ENCODE assay signal across 2 cellular contexts in the genomic region with DNA sequence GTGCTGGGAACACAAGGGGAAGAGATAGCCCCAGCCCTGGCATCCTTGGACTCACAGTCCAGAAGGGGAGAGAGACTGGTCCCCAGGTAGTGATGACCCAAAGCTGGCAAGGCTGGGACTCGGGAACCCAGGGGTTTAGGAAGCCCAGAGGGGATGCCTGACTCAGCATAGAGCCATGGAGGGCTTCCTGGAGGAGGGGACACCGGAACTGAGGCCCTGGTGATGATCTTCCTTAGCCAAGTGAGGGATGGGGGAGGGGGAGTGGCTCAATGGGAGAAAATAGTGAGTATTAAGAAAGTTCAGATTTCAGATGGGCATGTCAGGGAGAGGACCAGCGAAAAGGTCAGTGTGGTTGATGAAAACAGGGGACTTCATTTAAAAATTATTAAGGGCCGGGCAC.
TF ChIP-seq lines count a peak whose summit lies in the region.

No MANE protein-coding gene starts in this region.

TF ChIP-seq in GM23338, 12 proteins besides CTCF, POLR2A, EP300 and RAD21 (continues in another document):
- TF ChIP-seq JUNB (IDR thresholded peaks at IDR 0.05; ENCODE audit: unreplicated experiment) (no peak), POLR2AphosphoS5 (IDR thresholded peaks at IDR 0.05; ENCODE audit: low read depth) (no peak), CREB1 (CRISPR knock-in tag; IDR thresholded peaks at IDR 0.05; ENCODE audit: low read depth) (no peak), ZNF331 (CRISPR knock-in tag; IDR thresholded peaks at IDR 0.05; ENCODE audit: low read depth) (no peak), EZH2 (IDR thresholded peaks at IDR 0.05; ENCODE audit: low read depth, unreplicated experiment) (no peak), STAT1 (IDR thresholded peaks at IDR 0.05; ENCODE audit: unreplicated experiment) (no peak), EZH2phosphoT487 (IDR thresholded peaks at IDR 0.05; ENCODE audit: unreplicated experiment) (no peak), ZNF114 (CRISPR knock-in tag; IDR thresholded peaks at IDR 0.05) (no peak), NANOG (IDR thresholded peaks at IDR 0.05; ENCODE audit: borderline replicate concordance) (no peak)
- TF ChIP-seq, protein P1, sequence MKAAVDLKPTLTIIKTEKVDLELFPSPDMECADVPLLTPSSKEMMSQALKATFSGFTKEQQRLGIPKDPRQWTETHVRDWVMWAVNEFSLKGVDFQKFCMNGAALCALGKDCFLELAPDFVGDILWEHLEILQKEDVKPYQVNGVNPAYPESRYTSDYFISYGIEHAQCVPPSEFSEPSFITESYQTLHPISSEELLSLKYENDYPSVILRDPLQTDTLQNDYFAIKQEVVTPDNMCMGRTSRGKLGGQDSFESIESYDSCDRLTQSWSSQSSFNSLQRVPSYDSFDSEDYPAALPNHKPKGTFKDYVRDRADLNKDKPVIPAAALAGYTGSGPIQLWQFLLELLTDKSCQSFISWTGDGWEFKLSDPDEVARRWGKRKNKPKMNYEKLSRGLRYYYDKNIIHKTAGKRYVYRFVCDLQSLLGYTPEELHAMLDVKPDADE (IDR thresholded peaks at IDR 0.05): no peak
- TF ChIP-seq, protein P2, sequence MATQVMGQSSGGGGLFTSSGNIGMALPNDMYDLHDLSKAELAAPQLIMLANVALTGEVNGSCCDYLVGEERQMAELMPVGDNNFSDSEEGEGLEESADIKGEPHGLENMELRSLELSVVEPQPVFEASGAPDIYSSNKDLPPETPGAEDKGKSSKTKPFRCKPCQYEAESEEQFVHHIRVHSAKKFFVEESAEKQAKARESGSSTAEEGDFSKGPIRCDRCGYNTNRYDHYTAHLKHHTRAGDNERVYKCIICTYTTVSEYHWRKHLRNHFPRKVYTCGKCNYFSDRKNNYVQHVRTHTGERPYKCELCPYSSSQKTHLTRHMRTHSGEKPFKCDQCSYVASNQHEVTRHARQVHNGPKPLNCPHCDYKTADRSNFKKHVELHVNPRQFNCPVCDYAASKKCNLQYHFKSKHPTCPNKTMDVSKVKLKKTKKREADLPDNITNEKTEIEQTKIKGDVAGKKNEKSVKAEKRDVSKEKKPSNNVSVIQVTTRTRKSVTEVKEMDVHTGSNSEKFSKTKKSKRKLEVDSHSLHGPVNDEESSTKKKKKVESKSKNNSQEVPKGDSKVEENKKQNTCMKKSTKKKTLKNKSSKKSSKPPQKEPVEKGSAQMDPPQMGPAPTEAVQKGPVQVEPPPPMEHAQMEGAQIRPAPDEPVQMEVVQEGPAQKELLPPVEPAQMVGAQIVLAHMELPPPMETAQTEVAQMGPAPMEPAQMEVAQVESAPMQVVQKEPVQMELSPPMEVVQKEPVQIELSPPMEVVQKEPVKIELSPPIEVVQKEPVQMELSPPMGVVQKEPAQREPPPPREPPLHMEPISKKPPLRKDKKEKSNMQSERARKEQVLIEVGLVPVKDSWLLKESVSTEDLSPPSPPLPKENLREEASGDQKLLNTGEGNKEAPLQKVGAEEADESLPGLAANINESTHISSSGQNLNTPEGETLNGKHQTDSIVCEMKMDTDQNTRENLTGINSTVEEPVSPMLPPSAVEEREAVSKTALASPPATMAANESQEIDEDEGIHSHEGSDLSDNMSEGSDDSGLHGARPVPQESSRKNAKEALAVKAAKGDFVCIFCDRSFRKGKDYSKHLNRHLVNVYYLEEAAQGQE (IDR thresholded peaks at IDR 0.05; ENCODE audit: unreplicated experiment): no peak

TF ChIP-seq in K562, 482 proteins besides CTCF, POLR2A, EP300 and RAD21:
- TF ChIP-seq CAMTA2 (CRISPR knock-in tag; conservative IDR thresholded peaks at IDR 0.05) (no peak), ZFP36 (IDR thresholded peaks at IDR 0.05; ENCODE audit: low read depth, low read length, partially characterized antibody) (peak; percentile 91)
